Comparison of ENCODE assay signal across 22 cellular contexts in genomic region chr2:99852376-99852934, GRCh38.
"Had no signal": no experiment of that assay in that cellular context is flagged by ENCODE, and none has a peak within 500 bp of the region (broad histone marks: within the 10 kb centered on the region; RNA-seq: fewer than 3 reads in every experiment).

No MANE protein-coding gene starts in this region.

- H3K27ac ChIP-seq: colonic mucosa, lower lobe of right lung, neural progenitor cell, upper lobe of left lung, WERI-Rb-1 had no signal

- H3K4me1 Mint-ChIP-seq: naive thymus-derived CD4-positive, alpha-beta T cell had no signal

- FAIRE-seq: endothelial cell of umbilical vein had no signal

- ATAC-seq: activated CD8-positive, alpha-beta T cell treated with anti-CD3 and anti-CD28 coated beads, Interleukin-2, amount 10 ng/mL, durations not matched to agents 7 days and 5 days; effector memory CD8-positive, alpha-beta T cell; esophagus mucosa; left cardiac atrium; lower lobe of right lung; naive thymus-derived CD4-positive, alpha-beta T cell; stimulated activated naive CD8-positive, alpha-beta T cell treated with anti-CD3 and anti-CD28 coated beads, Interleukin-15, Interleukin-2, amounts not matched to agents 100 U/mL and 50 U/mL, for 24 hours had no signal

- H3K4me3 ChIP-seq: colonic mucosa, dorsolateral prefrontal cortex, lower lobe of right lung, neural progenitor cell, upper lobe of left lung had no signal

- H3K27me3 ChIP-seq: colonic mucosa, dorsolateral prefrontal cortex, neural progenitor cell, upper lobe of left lung had no signal

- H3K4me1 ChIP-seq: colonic mucosa, neural progenitor cell, upper lobe of left lung had no signal

- H3K4me3 Mint-ChIP-seq: activated CD8-positive, alpha-beta T cell treated with anti-CD3 and anti-CD28 coated beads, Interleukin-2, amount 10 ng/mL, durations not matched to agents 7 days and 5 days; activated T-helper 1 cell treated with anti-CD3 and anti-CD28 coated beads, Interleukin-12 subunit alpha, Interleukin-12 subunit beta, Interleukin-2, Interleukin-4 antibody, amounts not matched to agents 30 ng/mL and 10 ng/mL and 1 ng/mL, durations not matched to agents 14 hours and 24 hours and 36 hours; effector memory CD8-positive, alpha-beta T cell; naive thymus-derived CD4-positive, alpha-beta T cell; neural progenitor cell had no signal

- H3K4me2 ChIP-seq: neural progenitor cell had no signal

- H3K9me3 ChIP-seq: colonic mucosa, lower lobe of right lung, upper lobe of left lung had no signal

- H3K36me3 Mint-ChIP-seq: neural progenitor cell had no signal

- H3K9ac ChIP-seq: neural progenitor cell had no signal

- H2AFZ ChIP-seq: neural progenitor cell had no signal

- DNase-seq: activated CD4-positive, alpha-beta T cell treated with anti-CD3 and anti-CD28 coated beads for 1 hour; activated CD4-positive, alpha-beta T cell treated with anti-CD3 and anti-CD28 coated beads, Interleukin-2, amount 50 U/mL, for 1 hour; activated CD8-positive, alpha-beta T cell treated with anti-CD3 and anti-CD28 coated beads, Interleukin-2, amount 10 ng/mL, durations not matched to agents 7 days and 5 days; activated gamma-delta T cell; activated naive CD4-positive, alpha-beta T cell treated with anti-CD3 and anti-CD28 coated beads, Interleukin-2, amount 50 U/mL, for 16 hours; central memory CD4-positive, alpha-beta T cell; colonic mucosa; effector memory CD8-positive, alpha-beta T cell; foreskin melanocyte; hippocampal formation; left cardiac atrium; lower lobe of right lung; naive thymus-derived CD4-positive, alpha-beta T cell; stimulated activated CD4-positive, alpha-beta T cell treated with anti-CD3 and anti-CD28 coated beads, Interleukin-4, amount 100 ng/mL, for 24 hours; stimulated activated naive CD8-positive, alpha-beta T cell treated with anti-CD3 and anti-CD28 coated beads, Interleukin-15, Interleukin-2, amounts not matched to agents 100 U/mL and 50 U/mL, for 24 hours; upper lobe of left lung; WERI-Rb-1 had no signal

- H3K27ac Mint-ChIP-seq: activated CD8-positive, alpha-beta T cell treated with anti-CD3 and anti-CD28 coated beads, Interleukin-2, amount 10 ng/mL, durations not matched to agents 7 days and 5 days; activated T-helper 1 cell treated with anti-CD3 and anti-CD28 coated beads, Interleukin-12 subunit alpha, Interleukin-12 subunit beta, Interleukin-2, Interleukin-4 antibody, amounts not matched to agents 30 ng/mL and 10 ng/mL and 1 ng/mL, durations not matched to agents 14 hours and 24 hours and 36 hours; effector memory CD8-positive, alpha-beta T cell; naive thymus-derived CD4-positive, alpha-beta T cell; neural progenitor cell had no signal

- H3K36me3 ChIP-seq: colonic mucosa, lower lobe of right lung, neural progenitor cell, upper lobe of left lung, WERI-Rb-1 had no signal

- H3K9me3 Mint-ChIP-seq: activated T-helper 1 cell treated with anti-CD3 and anti-CD28 coated beads, Interleukin-12 subunit alpha, Interleukin-12 subunit beta, Interleukin-2, Interleukin-4 antibody, amounts not matched to agents 30 ng/mL and 10 ng/mL and 1 ng/mL, durations not matched to agents 14 hours and 24 hours and 36 hours; effector memory CD8-positive, alpha-beta T cell had no signal
